23 cellular contexts compared by ENCODE assay signal in the genomic region with DNA sequence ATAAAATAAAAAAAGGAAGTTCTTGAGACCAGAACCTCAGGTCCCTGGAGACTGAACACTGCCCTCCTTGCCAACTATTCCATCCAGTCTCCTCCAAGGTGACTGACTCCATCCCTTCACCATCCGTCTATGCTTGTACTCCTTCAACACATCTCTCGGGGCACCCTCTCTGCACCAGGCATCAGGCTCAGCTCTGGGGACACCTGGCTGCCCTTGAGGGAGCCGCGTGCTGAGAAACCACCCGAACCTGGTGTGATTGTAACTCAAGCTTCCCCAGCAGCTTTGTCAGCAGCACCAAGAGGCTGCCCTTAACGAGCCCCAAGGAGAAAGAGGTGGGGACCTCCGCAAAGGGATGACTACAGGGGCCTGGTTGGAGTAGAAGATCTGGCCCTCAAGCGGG. TPM values are rescaled to one million over a fixed set of nuclear protein-coding genes. Genes with fewer than 3 reads are reported as not detected.
DNase-seq lines count a peak whose midpoint lies in the region; ATAC-seq, FAIRE-seq and TF ChIP-seq lines count a peak whose summit lies in the region.
"Had no signal": no experiment of that assay in that cellular context is flagged by ENCODE, and none has a peak within 500 bp of the region (broad histone marks: within the 10 kb centered on the region; RNA-seq: fewer than 3 reads in every experiment).

No MANE protein-coding gene starts in this region.

- no peak overlapping the region for H3K9ac ChIP-seq in astrocyte (ENCODE audit: low read length)
- H3K9ac ChIP-seq: BLaER1 treated with 17β-estradiol and CSF1 and Interleukin-3, amounts not matched to agents 10 nM and 100 nM had no signal

- no peak for FAIRE-seq in astrocyte (lab: Jason Lieb, UNC)
- FAIRE-seq: GM12891 had no signal

- H2AFZ ChIP-seq in astrocyte (ENCODE audit: low read depth, low read length): no peak overlapping the region

- no peaks in the 10 kb centered on the region for H3K36me3 ChIP-seq in astrocyte (ENCODE audit: insufficient read depth, low read length)
- H3K36me3 ChIP-seq: BLaER1 treated with 17β-estradiol and CSF1 and Interleukin-3, amounts not matched to agents 10 nM and 100 nM; Peyer's patch had no signal

- no peaks in the 10 kb centered on the region for H4K20me1 ChIP-seq in astrocyte (ENCODE audit: insufficient read depth, low read length)

- H3K9me3 Mint-ChIP-seq in astrocyte (ENCODE audit: unreplicated experiment): no peaks in the 10 kb centered on the region
- H3K9me3 Mint-ChIP-seq in nephron progenitor cell: no peaks in the 10 kb centered on the region
- H3K9me3 Mint-ChIP-seq in type B pancreatic cell: no peaks in the 10 kb centered on the region

- H3K4me1 Mint-ChIP-seq in astrocyte (ENCODE audit: low read depth, unreplicated experiment): no peaks in the 10 kb centered on the region
- H3K4me1 Mint-ChIP-seq in nephron progenitor cell: peaks cover 12% of the 10 kb centered on the region
- H3K4me1 Mint-ChIP-seq in type B pancreatic cell (ENCODE audit: unreplicated experiment): peaks cover 5% of the 10 kb centered on the region

- H3K4me3 Mint-ChIP-seq in astrocyte (ENCODE audit: unreplicated experiment) (peak overlapping the region; percentile 73), nephron progenitor cell (peak overlapping the region; percentile 66), type B pancreatic cell (peak overlapping the region; percentile 64)

- H3K9me3 ChIP-seq in astrocyte (ENCODE audit: insufficient read depth, low read depth, low read length): no peaks in the 10 kb centered on the region
- H3K9me3 ChIP-seq: Caco-2, Peyer's patch had no signal

- H3K79me2 ChIP-seq in astrocyte (ENCODE audit: insufficient read depth, low read length): no peaks in the 10 kb centered on the region

- H3K4me2 ChIP-seq in astrocyte (ENCODE audit: low read length): no peak overlapping the region
- H3K4me2 ChIP-seq: BLaER1 treated with 17β-estradiol and CSF1 and Interleukin-3, amounts not matched to agents 10 nM and 100 nM had no signal

- no peaks in the 10 kb centered on the region for H3K4me1 ChIP-seq in astrocyte (ENCODE audit: insufficient read depth, low read length)
- H3K4me1 ChIP-seq: Caco-2 had no signal

- TF ChIP-seq CTCF in astrocyte (IDR thresholded peaks at IDR 0.05; ENCODE audit: insufficient read depth, low read depth, low read length) (no peak), dorsolateral prefrontal cortex (IDR thresholded peaks at IDR 0.05 in 54 of 56, conservative IDR thresholded peaks at IDR 0.05 in 2 of 56; ENCODE audit: low read depth in 1 of 56, partially characterized antibody in 56 of 56) (no peak), nephron progenitor cell (IDR thresholded peaks at IDR 0.05) (no peak), type B pancreatic cell (conservative IDR thresholded peaks at IDR 0.05) (no peak)

- DNase-seq in astrocyte (ENCODE audit: low read depth) (no peak), dorsolateral prefrontal cortex (no peak), nephron progenitor cell (no peak), type B pancreatic cell (ENCODE audit: extremely low spot score, unreplicated experiment) (no peak), hippocampal formation (lab: John Stamatoyannopoulos, UW) (no peak), Ammon's horn (ENCODE audit: low spot score) (no peak)
- DNase-seq: Caco-2; CD4-positive, alpha-beta memory T cell; DMS 273 treated with DMSO at 0.1 percent for 48 hours; GOT3; Kasumi-1; NCI-H1417; NCI-H187; NCI-H2107; NCI-H2227 treated with DMSO at 0.1 percent for 48 hours; NCI-H510A; NCI-H748 treated with DMSO at 0.1 percent for 48 hours; Peyer's patch had no signal

- H3K27ac Mint-ChIP-seq in astrocyte (ENCODE audit: unreplicated experiment) (no peak overlapping the region), nephron progenitor cell (no peak overlapping the region), type B pancreatic cell (no peak overlapping the region)
- H3K27ac Mint-ChIP-seq: CD4-positive, alpha-beta memory T cell had no signal

- intact Hi-C loops in dorsolateral prefrontal cortex (cut with DNase I): no loop called here

- H3K27me3 Mint-ChIP-seq in astrocyte (ENCODE audit: low read depth, unreplicated experiment) (peaks cover 59% of the 10 kb centered on the region), nephron progenitor cell (ENCODE audit: low read depth, poor library complexity) (peaks cover 77% of the 10 kb centered on the region), type B pancreatic cell (peaks cover 80% of the 10 kb centered on the region)

- peaks cover 51% of the 10 kb centered on the region for H3K27me3 ChIP-seq in astrocyte (ENCODE audit: insufficient read depth, low read length)
- peaks cover 0 to 53% (median 21%) of the 10 kb centered on the region in 45 donors for H3K27me3 ChIP-seq in dorsolateral prefrontal cortex

- H3K27ac ChIP-seq in astrocyte (ENCODE audit: low read depth, low read length) (no peak overlapping the region), dorsolateral prefrontal cortex (peak overlapping the region in 4 of 59 donors; percentile 6 to 86 (median 49))
- H3K27ac ChIP-seq: BLaER1 treated with 17β-estradiol and CSF1 and Interleukin-3, amounts not matched to agents 10 nM and 100 nM; Peyer's patch had no signal

- no peak overlapping the region for H3K4me3 ChIP-seq in astrocyte (ENCODE audit: insufficient read depth, low read depth, low read length)
- peak overlapping the region in 44 of 59 donors; percentile 14 to 76 (median 64) for H3K4me3 ChIP-seq in dorsolateral prefrontal cortex
- H3K4me3 ChIP-seq: BLaER1 treated with 17β-estradiol and CSF1 and Interleukin-3, amounts not matched to agents 10 nM and 100 nM; Peyer's patch had no signal

- no peaks in the 10 kb centered on the region for H3K36me3 Mint-ChIP-seq in astrocyte (ENCODE audit: low read depth, unreplicated experiment)
- no peaks in the 10 kb centered on the region for H3K36me3 Mint-ChIP-seq in nephron progenitor cell (ENCODE audit: low read depth)
- no peaks in the 10 kb centered on the region for H3K36me3 Mint-ChIP-seq in type B pancreatic cell
- H3K36me3 Mint-ChIP-seq: CD4-positive, alpha-beta memory T cell had no signal

- no peak for ATAC-seq in GM21619 (IDR thresholded peaks at IDR 0.05; ENCODE audit: unreplicated experiment)

RNA-seq across cellular contexts. Expression of a gene that starts 1.7 kb away (rescaled TPM):
- total RNA-seq in astrocyte (0.07 TPM in 1 of 2 replicates, not detected in the other), dorsolateral prefrontal cortex (100 to 1,000 TPM in 82 of 120 experiments, 10 to 100 TPM in 38; 31.1 to 171 (median 113) TPM), type B pancreatic cell (ENCODE audit: low replicate concordance) (0.48 and 1.7 TPM in 2 replicates)
- total RNA-seq: Caco-2; CD4-positive, alpha-beta memory T cell; G401; MCF 10A had no signal

Comparison
In these comparisons a context has a peak if more than half of its experiments do, and no peak if none do; other contexts are left out.
1. RNA of a gene that starts 1.7 kb away (total RNA-seq): 31.1 to 171 TPM in dorsolateral prefrontal cortex; 0.48 to 1.7 TPM in type B pancreatic cell and 0.07 TPM in astrocyte; every median in the first group is over 10 times any median in the second.
2. Peak in every context shown above with its lines, with median percentiles within 50 percentile points of each other: H3K4me3 Mint-ChIP-seq.